19 cellular contexts compared by ENCODE assay signal in genomic region chr12:10634427-10634826, GRCh38. TPM values are rescaled to one million over a fixed set of nuclear protein-coding genes. Genes with fewer than 3 reads are reported as not detected.
A peak's percentile ranks its signal among the peaks of the same experiment; 100 is the strongest.
DNase-seq lines count a peak whose midpoint lies in the region; ATAC-seq and TF ChIP-seq lines count a peak whose summit lies in the region.
"Had no signal": no experiment of that assay in that cellular context is flagged by ENCODE, and none has a peak within 500 bp of the region (broad histone marks: within the 10 kb centered on the region; RNA-seq: fewer than 3 reads in every experiment).

No MANE protein-coding gene starts in this region.

- H2AFZ ChIP-seq in PC-3 (ENCODE audit: low read length), result no peak overlapping the region
- no peak overlapping the region for H2AFZ ChIP-seq in trophoblast cell (ENCODE audit: insufficient read depth, low read length, poor library complexity)
- no peak overlapping the region for H2AFZ ChIP-seq in neural progenitor cell (replicated peaks)

- H3K4me3 Mint-ChIP-seq in neural progenitor cell, result no peak overlapping the region
- H3K4me3 Mint-ChIP-seq in activated T-helper 2 cell treated with anti-CD3 and anti-CD28 coated beads, Interferon-gamma antibody, Interleukin-2, Interleukin-4, amounts not matched to agents 10 μg/mL and 5 μg/mL and 100 μg/mL, durations not matched to agents 14 hours and 24 hours and 36 hours (ENCODE audit: low read depth), result no peak overlapping the region
- H3K4me3 Mint-ChIP-seq: CD8-positive, alpha-beta memory T cell; central memory CD8-positive, alpha-beta T cell had no signal

- no CpG with 5 or more reads among the region's 5 CpGs for WGBS in trophoblast cell (ENCODE audit: extremely low coverage, insufficient coverage, insufficient read length)

- H2BK120ac ChIP-seq in trophoblast cell (ENCODE audit: insufficient read depth, low read length, poor library complexity), result no peak overlapping the region

- H3K9ac ChIP-seq in PC-3 (ENCODE audit: low read length) (no peak overlapping the region), trophoblast cell (ENCODE audit: low read length) (no peak overlapping the region), neural progenitor cell (no peak overlapping the region)

- peak; percentile 57; the same call in 1 of the 2 replicates for ATAC-seq in PC-3
- ATAC-seq: heart right ventricle; stimulated activated naive CD8-positive, alpha-beta T cell treated with anti-CD3 and anti-CD28 coated beads, Interleukin-15, Interleukin-2, amounts not matched to agents 100 U/mL and 50 U/mL, for 24 hours had no signal

- H2BK12ac ChIP-seq in trophoblast cell (ENCODE audit: low read length), result no peak overlapping the region

- no TSS peak for BruUV-seq in PC-3 (replicated peaks; lab: Mats Ljungman, UMichigan)

- H3K27me3 ChIP-seq in PC-3 (ENCODE audit: low read length) (no peaks in the 10 kb centered on the region), trophoblast cell (ENCODE audit: insufficient read depth, low read length) (no peaks in the 10 kb centered on the region), neural progenitor cell (no peaks in the 10 kb centered on the region), HAP-1 (ENCODE audit: low read depth) (no peaks in the 10 kb centered on the region)

- in situ Hi-C loops in HAP-1 (cut with MboI; ENCODE audit: low sequenced_read_pairs), result no loop called here

- H3K79me2 ChIP-seq in PC-3 (ENCODE audit: low read length), result no peaks in the 10 kb centered on the region
- H3K79me2 ChIP-seq in trophoblast cell (ENCODE audit: control insufficient read depth, insufficient read depth, low read length, poor library complexity), result no peaks in the 10 kb centered on the region
- H3K79me2 ChIP-seq in neural progenitor cell (ENCODE audit: low read depth), result no peaks in the 10 kb centered on the region

- POLR2A ChIA-PET in PC-3 (lab: Charles Lee; ENCODE audit: unreplicated experiment), result interaction anchor here (0.7 kb wide), 1 partner anchor 22 kb away, joined by 4 read pairs; no protein-coding TSS in a partner anchor

- H3K27ac ChIP-seq in PC-3 (ENCODE audit: low read length) (no peak overlapping the region), epithelial cell of prostate (peak overlapping the region; percentile 6), trophoblast cell (ENCODE audit: low read depth, low read length) (no peak overlapping the region), neural progenitor cell (no peak overlapping the region)
- H3K27ac ChIP-seq: heart right ventricle, HL-60, WERI-Rb-1 had no signal

- peak; percentile 73 for DNase-seq in GM03348 (ENCODE audit: low spot score)
- peak; percentile 73 for DNase-seq in PC-3
- no peak for DNase-seq in epithelial cell of prostate (ENCODE audit: low read depth, low spot score)
- DNase-seq in trophoblast cell, result peak; percentile 93 to 97
- DNase-seq in neural progenitor cell (ENCODE audit: low spot score), result no peak
- DNase-seq in activated T-helper 2 cell treated with anti-CD3 and anti-CD28 coated beads, Interferon-gamma antibody, Interleukin-2, Interleukin-4, amounts not matched to agents 10 μg/mL and 5 μg/mL and 100 μg/mL, durations not matched to agents 14 hours and 24 hours and 36 hours (ENCODE audit: low spot score), result no peak
- DNase-seq in Kasumi-1 (lab: John Stamatoyannopoulos, UW), result no peak
- DNase-seq in HAP-1 (ENCODE audit: low spot score in 2 of 2), result no peak
- DNase-seq: activated naive CD4-positive, alpha-beta T cell treated with anti-CD3 and anti-CD28 coated beads, Interleukin-2, amount 50 U/mL, for 16 hours; CD8-positive, alpha-beta memory T cell; GF-D8; heart right ventricle; MM.1S; stimulated activated naive CD8-positive, alpha-beta T cell treated with anti-CD3 and anti-CD28 coated beads, Interleukin-15, Interleukin-2, amounts not matched to agents 100 U/mL and 50 U/mL, for 24 hours; WERI-Rb-1 had no signal

- H3K9me3 Mint-ChIP-seq in neural progenitor cell, result no peaks in the 10 kb centered on the region
- H3K9me3 Mint-ChIP-seq in activated T-helper 2 cell treated with anti-CD3 and anti-CD28 coated beads, Interferon-gamma antibody, Interleukin-2, Interleukin-4, amounts not matched to agents 10 μg/mL and 5 μg/mL and 100 μg/mL, durations not matched to agents 14 hours and 24 hours and 36 hours, result no peaks in the 10 kb centered on the region
- H3K9me3 Mint-ChIP-seq: CD8-positive, alpha-beta memory T cell; central memory CD8-positive, alpha-beta T cell had no signal

- no peak overlapping the region for H2AK5ac ChIP-seq in trophoblast cell (ENCODE audit: low read length)

- no peaks in the 10 kb centered on the region for H3K36me3 Mint-ChIP-seq in neural progenitor cell
- no peaks in the 10 kb centered on the region for H3K36me3 Mint-ChIP-seq in activated T-helper 2 cell treated with anti-CD3 and anti-CD28 coated beads, Interferon-gamma antibody, Interleukin-2, Interleukin-4, amounts not matched to agents 10 μg/mL and 5 μg/mL and 100 μg/mL, durations not matched to agents 14 hours and 24 hours and 36 hours (ENCODE audit: low read depth)

- H3K9me2 ChIP-seq in PC-3 (replicated peaks; ENCODE audit: low read length), result no peaks in the 10 kb centered on the region

- H3K36me3 ChIP-seq in PC-3 (ENCODE audit: low read depth, low read length) (no peaks in the 10 kb centered on the region; the same call in 1 of the 2 replicates), trophoblast cell (ENCODE audit: control insufficient read depth in 1 of 2, insufficient read depth in 2 of 2, low read length in 2 of 2) (no peaks in the 10 kb centered on the region), neural progenitor cell (no peaks in the 10 kb centered on the region), HAP-1 (replicated peaks) (no peaks in the 10 kb centered on the region)
- H3K36me3 ChIP-seq: heart right ventricle, WERI-Rb-1 had no signal

- no peaks in the 10 kb centered on the region for H3K4me1 Mint-ChIP-seq in neural progenitor cell
- H3K4me1 Mint-ChIP-seq in activated T-helper 2 cell treated with anti-CD3 and anti-CD28 coated beads, Interferon-gamma antibody, Interleukin-2, Interleukin-4, amounts not matched to agents 10 μg/mL and 5 μg/mL and 100 μg/mL, durations not matched to agents 14 hours and 24 hours and 36 hours (ENCODE audit: low read depth), result no peaks in the 10 kb centered on the region
- H3K4me1 Mint-ChIP-seq: CD8-positive, alpha-beta memory T cell; central memory CD8-positive, alpha-beta T cell had no signal

- CTCF ChIA-PET in PC-3 (lab: Charles Lee), result no interaction called here

- no peak overlapping the region for H3K18ac ChIP-seq in trophoblast cell (ENCODE audit: low read length)

- no peak overlapping the region for H4K8ac ChIP-seq in trophoblast cell (ENCODE audit: low read depth, low read length)

- no peaks in the 10 kb centered on the region for H3K27me3 Mint-ChIP-seq in neural progenitor cell (ENCODE audit: insufficient read depth, low read depth)
- peaks cover 39% of the 10 kb centered on the region for H3K27me3 Mint-ChIP-seq in activated T-helper 2 cell treated with anti-CD3 and anti-CD28 coated beads, Interferon-gamma antibody, Interleukin-2, Interleukin-4, amounts not matched to agents 10 μg/mL and 5 μg/mL and 100 μg/mL, durations not matched to agents 14 hours and 24 hours and 36 hours (ENCODE audit: low read depth)
- H3K27me3 Mint-ChIP-seq: central memory CD8-positive, alpha-beta T cell had no signal

- no peak overlapping the region for H3K4me3 ChIP-seq in PC-3 (ENCODE audit: low read length)
- H3K4me3 ChIP-seq in trophoblast cell (ENCODE audit: low read depth, low read length), result no peak overlapping the region
- H3K4me3 ChIP-seq in neural progenitor cell, result no peak overlapping the region
- H3K4me3 ChIP-seq in HAP-1, result no peak overlapping the region
- H3K4me3 ChIP-seq: heart right ventricle had no signal

- H3K27ac Mint-ChIP-seq in neural progenitor cell, result no peak overlapping the region
- H3K27ac Mint-ChIP-seq in activated T-helper 2 cell treated with anti-CD3 and anti-CD28 coated beads, Interferon-gamma antibody, Interleukin-2, Interleukin-4, amounts not matched to agents 10 μg/mL and 5 μg/mL and 100 μg/mL, durations not matched to agents 14 hours and 24 hours and 36 hours, result no peak overlapping the region
- H3K27ac Mint-ChIP-seq: CD8-positive, alpha-beta memory T cell had no signal

- peak overlapping the region; percentile 39; the same call in 1 of the 2 replicates for H3K4me2 ChIP-seq in PC-3 (ENCODE audit: low read length)
- no peak overlapping the region for H3K4me2 ChIP-seq in trophoblast cell (ENCODE audit: low read length)
- H3K4me2 ChIP-seq in neural progenitor cell, result no peak overlapping the region

- H3F3A ChIP-seq in PC-3 (ENCODE audit: low read length, unreplicated experiment) (no peaks in the 10 kb centered on the region), neural progenitor cell (ENCODE audit: low read depth) (no peaks in the 10 kb centered on the region)

- H4K91ac ChIP-seq in trophoblast cell (ENCODE audit: low read depth, low read length), result no peak overlapping the region

- peaks cover 35% of the 10 kb centered on the region for H3K4me1 ChIP-seq in PC-3 (ENCODE audit: insufficient read depth, low read length)
- H3K4me1 ChIP-seq in trophoblast cell (ENCODE audit: control insufficient read depth in 1 of 2, insufficient read depth in 2 of 2, low read length in 2 of 2), result peaks cover 2 to 5% of the 10 kb centered on the region in 2 experiments
- H3K4me1 ChIP-seq in neural progenitor cell, result no peaks in the 10 kb centered on the region
- H3K4me1 ChIP-seq in HAP-1, result no peaks in the 10 kb centered on the region
- H3K4me1 ChIP-seq: heart right ventricle had no signal

- H2BK5ac ChIP-seq in trophoblast cell (ENCODE audit: low read depth, low read length, poor library complexity), result no peak overlapping the region

- no peaks in the 10 kb centered on the region for H3K79me1 ChIP-seq in trophoblast cell (ENCODE audit: low read length)

- no peak overlapping the region for H3K14ac ChIP-seq in trophoblast cell (ENCODE audit: low read length)

- intact Hi-C loops in PC-3 (cut with micrococcal nuclease), result no loop called here
- intact Hi-C loops in activated T-helper 2 cell treated with anti-CD3 and anti-CD28 coated beads, Interferon-gamma antibody, Interleukin-2, Interleukin-4, amounts not matched to agents 10 μg/mL and 5 μg/mL and 100 μg/mL, durations not matched to agents 14 hours and 24 hours and 36 hours (cut with micrococcal nuclease), result no loop called here

- H3K9me3 ChIP-seq in PC-3 (ENCODE audit: low read length), result no peaks in the 10 kb centered on the region
- H3K9me3 ChIP-seq in trophoblast cell (ENCODE audit: insufficient read depth, low read depth, low read length), result no peaks in the 10 kb centered on the region
- H3K9me3 ChIP-seq in neural progenitor cell (ENCODE audit: low read depth), result no peaks in the 10 kb centered on the region
- H3K9me3 ChIP-seq in HAP-1, result no peaks in the 10 kb centered on the region
- H3K9me3 ChIP-seq: heart right ventricle had no signal

- H4K20me1 ChIP-seq in PC-3 (ENCODE audit: low read length), result no peaks in the 10 kb centered on the region
- no peaks in the 10 kb centered on the region for H4K20me1 ChIP-seq in neural progenitor cell (ENCODE audit: low read depth)

- H3K4ac ChIP-seq in trophoblast cell (ENCODE audit: low read depth, low read length), result no peak overlapping the region

- H4K12ac ChIP-seq in trophoblast cell (ENCODE audit: low read depth, low read length), result no peak overlapping the region

- TF ChIP-seq CTCF in PC-3 (conservative IDR thresholded peaks at IDR 0.05; ENCODE audit: low read depth, low read length) (no peak), neural progenitor cell (IDR thresholded peaks at IDR 0.05) (no peak)

- no peak overlapping the region for H3K23ac ChIP-seq in trophoblast cell (ENCODE audit: low read length)

RNA-seq across cellular contexts. Expression of gene MAGOHB, which starts 21.0 kb away (rescaled TPM):
- total RNA-seq in PC-3 (2014; rRNA removed) (25.6 and 36.8 TPM in 2 replicates), neural progenitor cell (ENCODE audit: low replicate concordance) (37.4 and 53.5 TPM in 2 replicates)
- 32.1 TPM in 2 replicates for polyA plus RNA-seq in trophoblast cell (2013)
- 69.4 and 70.2 TPM in 2 replicates for total RNA-seq in activated T-helper 2 cell treated with anti-CD3 and anti-CD28 coated beads, Interferon-gamma antibody, Interleukin-2, Interleukin-4, amounts not matched to agents 10 μg/mL and 5 μg/mL and 100 μg/mL, durations not matched to agents 14 hours and 24 hours and 36 hours

RNA-seq across cellular contexts. Expression of gene STYK1, which starts 39.4 kb away (rescaled TPM):
- total RNA-seq in PC-3 (2014; rRNA removed), result 4.3 and 8.6 TPM in 2 replicates
- 1.7 and 1.8 TPM in 2 replicates for polyA plus RNA-seq in trophoblast cell (2013)
- total RNA-seq in neural progenitor cell (ENCODE audit: low replicate concordance), result 0.06 and 0.15 TPM in 2 replicates
- total RNA-seq in activated T-helper 2 cell treated with anti-CD3 and anti-CD28 coated beads, Interferon-gamma antibody, Interleukin-2, Interleukin-4, amounts not matched to agents 10 μg/mL and 5 μg/mL and 100 μg/mL, durations not matched to agents 14 hours and 24 hours and 36 hours, result not detected in 2 replicates
- total RNA-seq: SK-MEL-5, skeletal muscle tissue had no signal

Comparison
In these comparisons a context has a peak if more than half of its experiments do, and no peak if none do; other contexts are left out.
1. DNase-seq: peak in GM03348 (single experiment), PC-3 (single experiment) and trophoblast cell (2 of 2); none in epithelial cell of prostate (single experiment), neural progenitor cell (single experiment), activated T-helper 2 cell treated with anti-CD3 and anti-CD28 coated beads, Interferon-gamma antibody, Interleukin-2, Interleukin-4, amounts not matched to agents 10 μg/mL and 5 μg/mL and 100 μg/mL, durations not matched to agents 14 hours and 24 hours and 36 hours (single experiment), Kasumi-1 (0 of 2) and HAP-1 (0 of 2).